In genomic region chr4:38366997-38367396, GRCh38 we compare ENCODE assay signal across 17 cellular contexts.
"Had no signal": no experiment of that assay in that cellular context is flagged by ENCODE, and none has a peak within 500 bp of the region (broad histone marks: within the 10 kb centered on the region; RNA-seq: fewer than 3 reads in every experiment).

No MANE protein-coding gene starts in this region.

- H3K27me3 ChIP-seq: adrenal gland, thyroid gland had no signal

- H3K27ac Mint-ChIP-seq: activated naive CD4-positive, alpha-beta T cell treated with anti-CD3 and anti-CD28 coated beads, Interleukin-2, amount 50 U/mL, for 24 hours; stimulated activated effector memory CD8-positive, alpha-beta T cell treated with anti-CD3 and anti-CD28 coated beads, Interleukin-12 subunit alpha, Interleukin-12 subunit beta, amount 100 ng/mL, for 72 hours had no signal

- DNase-seq: activated CD4-positive, alpha-beta T cell treated with anti-CD3 and anti-CD28 coated beads, Interleukin-2, amount 50 U/mL, for 1 hour; activated CD4-positive, CD25-positive, alpha-beta regulatory T cell treated with anti-CD3 and anti-CD28 coated beads, Interleukin-2, amount 50 U/mL, for 72 hours; activated CD8-positive, alpha-beta memory T cell treated with anti-CD3 and anti-CD28 coated beads, Interleukin-2, amount 50 U/mL, for 4 hours; activated T-cell treated with anti-CD3 and anti-CD28 coated beads, Interleukin-2, amount 50 U/mL, for 4 hours; cerebellar nuclear complex; effector CD8-positive, alpha-beta T cell; hippocampal formation; midbrain; occipital lobe; stimulated activated CD4-positive, alpha-beta T cell treated with anti-CD3 and anti-CD28 coated beads, Interleukin-4, amount 100 ng/mL, for 24 hours; T1000 had no signal

- H3K9me3 Mint-ChIP-seq: activated naive CD4-positive, alpha-beta T cell treated with anti-CD3 and anti-CD28 coated beads, Interleukin-2, amount 50 U/mL, for 24 hours; activated T-cell treated with anti-CD3 and anti-CD28 coated beads, Interleukin-2, amount 50 U/mL, for 4 hours; stimulated activated effector memory CD8-positive, alpha-beta T cell treated with anti-CD3 and anti-CD28 coated beads, Interleukin-12 subunit alpha, Interleukin-12 subunit beta, amount 100 ng/mL, for 72 hours had no signal

- H3K4me1 ChIP-seq: prostate gland had no signal

- H3K9me3 ChIP-seq: adrenal gland, prostate gland, thyroid gland had no signal

- H3K27ac ChIP-seq: adrenal gland, prostate gland, thyroid gland had no signal

- H3K36me3 ChIP-seq: adrenal gland, prostate gland, thyroid gland had no signal

- ATAC-seq: activated T-cell treated with anti-CD3 and anti-CD28 coated beads, Interleukin-2, amount 50 U/mL, for 4 hours; stimulated activated effector memory CD8-positive, alpha-beta T cell treated with anti-CD3 and anti-CD28 coated beads, Interleukin-12 subunit alpha, Interleukin-12 subunit beta, amount 100 ng/mL, for 72 hours had no signal

- H3K27me3 Mint-ChIP-seq: activated naive CD4-positive, alpha-beta T cell treated with anti-CD3 and anti-CD28 coated beads, Interleukin-2, amount 50 U/mL, for 24 hours had no signal

- H3K4me3 Mint-ChIP-seq: activated naive CD4-positive, alpha-beta T cell treated with anti-CD3 and anti-CD28 coated beads, Interleukin-2, amount 50 U/mL, for 24 hours; activated T-cell treated with anti-CD3 and anti-CD28 coated beads, Interleukin-2, amount 50 U/mL, for 4 hours; stimulated activated effector memory CD8-positive, alpha-beta T cell treated with anti-CD3 and anti-CD28 coated beads, Interleukin-12 subunit alpha, Interleukin-12 subunit beta, amount 100 ng/mL, for 72 hours had no signal

- H3K4me3 ChIP-seq: adrenal gland, prostate gland, smooth muscle cell, thyroid gland had no signal

- H3K36me3 Mint-ChIP-seq: activated naive CD4-positive, alpha-beta T cell treated with anti-CD3 and anti-CD28 coated beads, Interleukin-2, amount 50 U/mL, for 24 hours; stimulated activated effector memory CD8-positive, alpha-beta T cell treated with anti-CD3 and anti-CD28 coated beads, Interleukin-12 subunit alpha, Interleukin-12 subunit beta, amount 100 ng/mL, for 72 hours had no signal
